Comparison of ENCODE assay signal across 3 cellular contexts in genomic region chr16:70225430-70225829, GRCh38. TPM values are rescaled to one million over a fixed set of nuclear protein-coding genes. Genes with fewer than 3 reads are reported as not detected.
"Had no signal": no experiment of that assay in that cellular context is flagged by ENCODE, and none has a peak within 500 bp of the region (broad histone marks: within the 10 kb centered on the region; RNA-seq: fewer than 3 reads in every experiment).

No MANE protein-coding gene starts in this region.

RNA-seq across cellular contexts. Expression of gene CLEC18C, which starts 51.8 kb away (rescaled TPM):
- total RNA-seq: H4, HT1080, IMR-90 had no signal
